Comparison of ENCODE assay signal across 8 cellular contexts in the genomic region with DNA sequence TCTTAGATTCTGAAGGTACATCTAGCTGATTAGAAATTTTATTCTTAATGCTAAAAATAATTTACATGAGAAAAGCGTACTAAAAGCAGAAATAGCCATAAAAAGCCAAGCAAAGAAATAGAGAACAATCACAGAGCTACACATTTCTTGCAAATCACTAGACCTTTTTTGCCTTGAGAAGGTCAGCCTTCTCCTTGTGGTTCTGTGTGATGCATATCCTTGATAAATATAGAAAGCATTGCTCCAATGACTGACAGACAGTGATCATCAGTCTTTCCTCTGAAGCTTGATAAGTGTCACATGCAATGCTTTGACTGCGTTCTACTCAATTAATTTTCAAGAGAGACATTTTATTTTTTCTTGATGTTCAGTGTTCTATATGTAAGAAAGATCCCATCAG.
"Had no signal": no experiment of that assay in that cellular context is flagged by ENCODE, and none has a peak within 500 bp of the region (broad histone marks: within the 10 kb centered on the region; RNA-seq: fewer than 3 reads in every experiment).

No MANE protein-coding gene starts in this region.

- H2AFZ ChIP-seq: GM23248, GM23338 had no signal

- H3K4me3 ChIP-seq: GM23248, GM23338, HAP-1 had no signal

- H3K36me3 ChIP-seq: HAP-1 had no signal

- H3K9me3 ChIP-seq: HAP-1 had no signal

- H3K27ac ChIP-seq: GM23248 had no signal

- DNase-seq: GM23248, GOT3, H7, H9, HCEC 1CT, HFFc6 had no signal

- H3K4me2 ChIP-seq: GM23338 had no signal

- H3K9ac ChIP-seq: GM23248 had no signal
